10 cellular contexts compared by ENCODE assay signal in the genomic region with DNA sequence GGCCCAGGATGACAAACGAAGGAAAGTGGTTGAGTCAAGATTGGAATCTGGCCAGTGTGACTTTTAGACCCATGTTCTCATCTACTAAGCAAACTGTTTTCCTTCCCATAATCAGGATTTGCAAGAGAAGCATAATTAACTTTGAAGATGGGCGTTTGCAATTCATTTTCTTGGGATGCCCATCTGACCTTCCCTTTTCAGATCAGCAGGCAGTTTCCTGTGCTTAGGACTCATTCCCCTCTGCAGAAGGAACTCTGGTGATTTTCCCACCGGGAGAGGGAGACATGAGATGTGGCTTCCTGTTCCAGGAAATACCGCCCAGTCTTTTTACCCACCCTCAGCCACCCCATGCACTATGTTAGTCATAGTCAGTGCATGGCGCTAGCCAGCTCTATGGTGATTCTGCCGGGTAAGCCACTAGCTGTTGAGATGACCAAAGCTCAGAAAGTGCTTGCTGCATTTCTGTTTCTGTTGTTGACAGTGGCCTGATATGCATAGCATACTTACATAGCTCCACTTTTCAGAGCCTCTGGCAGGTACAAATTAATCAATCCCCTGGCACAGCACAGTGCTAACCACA.
DNase-seq lines count a peak whose midpoint lies in the region; ATAC-seq and TF ChIP-seq lines count a peak whose summit lies in the region.
"Had no signal": no experiment of that assay in that cellular context is flagged by ENCODE, and none has a peak within 500 bp of the region (broad histone marks: within the 10 kb centered on the region; RNA-seq: fewer than 3 reads in every experiment).

No MANE protein-coding gene starts in this region.

- H3K4me3 Mint-ChIP-seq in neural crest cell = peak overlapping the region; percentile 14

- no peaks in the 10 kb centered on the region for H3K27me3 ChIP-seq in dorsolateral prefrontal cortex

- peaks cover 10% of the 10 kb centered on the region for H3K36me3 Mint-ChIP-seq in neural crest cell (ENCODE audit: low read depth)

- H3K9me3 Mint-ChIP-seq in neural crest cell = no peaks in the 10 kb centered on the region
- H3K9me3 Mint-ChIP-seq: activated T-helper 2 cell treated with anti-CD3 and anti-CD28 coated beads, Interferon-gamma antibody, Interleukin-2, Interleukin-4, amounts not matched to agents 10 μg/mL and 5 μg/mL and 100 μg/mL, durations not matched to agents 14 hours and 24 hours and 36 hours had no signal

- TF ChIP-seq CTCF in AG09309 (IDR thresholded peaks at IDR 0.05; ENCODE audit: control insufficient read depth, insufficient read depth, low read depth, low read length, missing control alignments) (no peak), NB4 (IDR thresholded peaks at IDR 0.05; ENCODE audit: low read depth, low read length) (no peak), dorsolateral prefrontal cortex (IDR thresholded peaks at IDR 0.05 in 54 of 56, conservative IDR thresholded peaks at IDR 0.05 in 2 of 56; ENCODE audit: low read depth in 1 of 56, partially characterized antibody in 56 of 56) (peak in 6 of 56 donors; percentile 10 to 48 (median 34)), neural crest cell (conservative IDR thresholded peaks at IDR 0.05) (no peak)

- H3K27ac Mint-ChIP-seq in neural crest cell (ENCODE audit: unreplicated experiment) = peak overlapping the region; percentile 13
- H3K27ac Mint-ChIP-seq: activated T-helper 2 cell treated with anti-CD3 and anti-CD28 coated beads, Interferon-gamma antibody, Interleukin-2, Interleukin-4, amounts not matched to agents 10 μg/mL and 5 μg/mL and 100 μg/mL, durations not matched to agents 14 hours and 24 hours and 36 hours had no signal

- TF ChIP-seq POLR2A in NB4 (IDR thresholded peaks at IDR 0.05; ENCODE audit: extremely low read depth, insufficient read length) = no peak

- no peaks in the 10 kb centered on the region for H3K27me3 Mint-ChIP-seq in neural crest cell (ENCODE audit: low read depth)

- peaks cover 41% of the 10 kb centered on the region for H3K4me1 Mint-ChIP-seq in neural crest cell

- ATAC-seq in HG02938 (IDR thresholded peaks at IDR 0.05; ENCODE audit: unreplicated experiment) = no peak

- DNase-seq in AG09309 (ENCODE audit: low read depth) = peak; percentile 53
- peak; percentile 20 for DNase-seq in NB4 (ENCODE audit: low read depth)
- DNase-seq in dorsolateral prefrontal cortex = peak in 1 of 10 donors; percentile 13
- no peak for DNase-seq in neural crest cell (ENCODE audit: low read depth, low spot score)
- no peak for DNase-seq in NCI-H187 treated with DMSO at 0.1 percent for 48 hours (lab: John Stamatoyannopoulos, UW)
- no peak for DNase-seq in NCI-H146 treated with DMSO at 0.1 percent for 48 hours (lab: John Stamatoyannopoulos, UW; ENCODE audit: unreplicated experiment)
- no peak for DNase-seq in NCI-H2171 (lab: John Stamatoyannopoulos, UW)

- no peak overlapping the region for H3K4me3 ChIP-seq in AG09309 (ENCODE audit: control insufficient read depth, low read depth, low read length)
- H3K4me3 ChIP-seq in NB4 (ENCODE audit: low read depth, low read length) = no peak overlapping the region
- H3K4me3 ChIP-seq in dorsolateral prefrontal cortex = peak overlapping the region in 1 of 59 donors; percentile 10

- H3K27ac ChIP-seq in dorsolateral prefrontal cortex = peak overlapping the region in 51 of 59 donors; percentile 9 to 89 (median 77)
- H3K27ac ChIP-seq: KMS-11 had no signal

- intact Hi-C loops in dorsolateral prefrontal cortex (cut with DNase I) = no loop called here

Comparison
In these comparisons a context has a peak if more than half of its experiments do, and no peak if none do; other contexts are left out.
1. DNase-seq: peak in AG09309 (single experiment) and NB4 (single experiment); none in neural crest cell (single experiment), NCI-H187 treated with DMSO at 0.1 percent for 48 hours (single experiment), NCI-H146 treated with DMSO at 0.1 percent for 48 hours (single experiment) and NCI-H2171 (single experiment).